3 cellular contexts compared by ENCODE assay signal in genomic region chr6:107682721-107683120, GRCh38.
"Had no signal": no experiment of that assay in that cellular context is flagged by ENCODE, and none has a peak within 500 bp of the region (broad histone marks: within the 10 kb centered on the region; RNA-seq: fewer than 3 reads in every experiment).

No MANE protein-coding gene starts in this region.

- H3K4me3 ChIP-seq: GM12878 had no signal

- DNase-seq: GDM1, GF-D8 had no signal

- ATAC-seq: GM12878 had no signal
